Comparison of ENCODE assay signal across 23 cellular contexts in genomic region chr3:47431225-47431624, GRCh38.
"Had no signal": no experiment of that assay in that cellular context is flagged by ENCODE, and none has a peak within 500 bp of the region (broad histone marks: within the 10 kb centered on the region; RNA-seq: fewer than 3 reads in every experiment).

No MANE protein-coding gene starts in this region.

- H3K27ac ChIP-seq: esophagus muscularis mucosa, sigmoid colon, SJSA1, thoracic aorta, upper lobe of left lung had no signal

- ATAC-seq: activated naive CD8-positive, alpha-beta T cell treated with anti-CD3 and anti-CD28 coated beads, Interleukin-2, amount 50 U/mL, for 24 hours; activated T-helper 17 cell treated with anti-CD3 and anti-CD28 coated beads, Interleukin-2, amount 50 U/mL, for 72 hours; effector memory CD8-positive, alpha-beta T cell; left colon; naive thymus-derived CD4-positive, alpha-beta T cell had no signal

- H3K4me3 ChIP-seq: dorsolateral prefrontal cortex, esophagus muscularis mucosa, lung, sigmoid colon, SJSA1, thoracic aorta, upper lobe of left lung had no signal

- H3K9me3 ChIP-seq: esophagus muscularis mucosa, sigmoid colon, SJSA1, thoracic aorta, upper lobe of left lung had no signal

- DNase-seq: activated B cell treated with CpG ODN at 0.5 μM for 24 hours; activated CD4-positive, alpha-beta T cell treated with anti-CD3 and anti-CD28 coated beads for 4 hours; activated CD4-positive, alpha-beta T cell treated with anti-CD3 and anti-CD28 coated beads, Interleukin-2, amount 50 U/mL, for 48 hours; activated naive CD4-positive, alpha-beta T cell; activated naive CD8-positive, alpha-beta T cell treated with anti-CD3 and anti-CD28 coated beads, Interleukin-2, amount 50 U/mL, for 24 hours; anterior cingulate cortex; caudate nucleus; dorsolateral prefrontal cortex; effector memory CD8-positive, alpha-beta T cell; left colon; naive thymus-derived CD4-positive, alpha-beta T cell; retina; sigmoid colon; stimulated activated CD4-positive, alpha-beta T cell treated with anti-CD3 and anti-CD28 coated beads, Interleukin-2, amount 100 ng/mL, for 48 hours; stimulated activated CD8-positive, alpha-beta memory T cell treated with anti-CD3 and anti-CD28 coated beads, Interleukin-4, amount 100 ng/mL, for 48 hours; stimulated activated naive CD4-positive, alpha-beta T cell; T1000; upper lobe of left lung had no signal

- H3K27me3 ChIP-seq: dorsolateral prefrontal cortex, esophagus muscularis mucosa, sigmoid colon, SJSA1, upper lobe of left lung had no signal

- H3K4me1 ChIP-seq: esophagus muscularis mucosa, sigmoid colon, SJSA1, upper lobe of left lung had no signal
